In the genomic region with DNA sequence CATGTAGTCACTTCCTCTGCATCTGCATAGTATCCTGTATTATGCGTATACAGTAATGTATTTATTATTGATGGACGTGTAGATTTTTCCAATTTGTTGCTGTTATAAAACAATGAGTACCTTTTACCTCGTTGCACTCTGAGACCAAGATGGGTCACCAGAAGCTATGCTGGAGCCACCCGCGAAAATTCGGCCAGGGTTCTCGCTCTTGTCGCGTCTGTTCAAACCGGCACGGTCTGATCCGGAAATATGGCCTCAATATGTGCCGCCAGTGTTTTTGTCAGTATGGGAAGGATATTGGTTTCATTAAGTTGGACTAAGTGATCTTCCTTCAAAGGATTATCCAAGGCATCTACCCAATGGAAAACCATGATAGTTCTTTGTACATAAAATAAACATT, we compare ENCODE assay signal across 8 cellular contexts. TPM values are rescaled to one million over a fixed set of nuclear protein-coding genes. Genes with fewer than 3 reads are reported as not detected.
A peak's percentile ranks its signal among the peaks of the same experiment; 100 is the strongest.
DNase-seq lines count a peak whose midpoint lies in the region; FAIRE-seq and TF ChIP-seq lines count a peak whose summit lies in the region.

No MANE protein-coding gene starts in this region.

- in situ Hi-C loops in GM23248 (cut with MboI): no loop called here

- H3K27me3 ChIP-seq in GM23248 (replicated peaks; ENCODE audit: insufficient read depth): no peaks in the 10 kb centered on the region
- no peaks in the 10 kb centered on the region for H3K27me3 ChIP-seq in esophagus muscularis mucosa

- no peaks in the 10 kb centered on the region for H3K9me2 ChIP-seq in GM23248 (ENCODE audit: insufficient read depth)

- no peak overlapping the region for H2AFZ ChIP-seq in GM23248

- FAIRE-seq in H54 (lab: Jason Lieb, UNC): no peak

- H3K4me1 ChIP-seq in GM23248 (ENCODE audit: insufficient read depth) (peaks cover 37% of the 10 kb centered on the region), esophagus muscularis mucosa (peaks cover 51 to 76% (median 62%) of the 10 kb centered on the region in 4 donors)

- 0 out of 2 replicates have a peak, but pooled peaks cover 6% of the 10 kb centered on the region for H4K20me1 ChIP-seq in GM23248 (ENCODE audit: insufficient read depth)

- 7% methylated on average over 13 of the region's 13 CpGs for WGBS in GM23248 (ENCODE audit: low coverage in 1 of 2, low lambda C conversion rate in 2 of 2, missing lambda C conversion rate in 2 of 2), 2 experiments
- WGBS in esophagus muscularis mucosa: 19% methylated on average over 13 of the region's 13 CpGs

- H3K9ac ChIP-seq in GM23248: peak overlapping the region; percentile 98

- no peak for TF ChIP-seq EP300 in esophagus muscularis mucosa (IDR thresholded peaks at IDR 0.05)

- peaks cover 14% of the 10 kb centered on the region; the same call in 1 of the 2 replicates for H3F3A ChIP-seq in GM23248 (ENCODE audit: insufficient read depth)

- H3K9me3 ChIP-seq in GM23248 (ENCODE audit: low read depth): no peaks in the 10 kb centered on the region
- H3K9me3 ChIP-seq in esophagus muscularis mucosa: no peaks in the 10 kb centered on the region

- peaks cover 97% of the 10 kb centered on the region for H3K79me2 ChIP-seq in GM23248 (ENCODE audit: insufficient read depth)

- H3K36me3 ChIP-seq in GM23248 (ENCODE audit: low read depth): peaks cover 7% of the 10 kb centered on the region
- H3K36me3 ChIP-seq in esophagus muscularis mucosa: peaks cover 0 to 13% (median 10%) of the 10 kb centered on the region in 4 donors

- H3K4me3 ChIP-seq in GM23248 (peak overlapping the region; percentile 92), esophagus muscularis mucosa (peak overlapping the region; percentile 66 to 85 (median 76)), retinal pigment epithelial cell (ENCODE audit: low read length) (peak overlapping the region; percentile 98)

- DNase-seq in GM23248: peak; percentile 23
- peak; percentile 18 for DNase-seq in RPMI8226
- no peak for DNase-seq in esophagus muscularis mucosa (ENCODE audit: extremely low spot score)
- DNase-seq in retinal pigment epithelial cell (ENCODE audit: low read depth): no peak
- DNase-seq in NCI-H748 treated with DMSO at 0.1 percent for 48 hours (lab: John Stamatoyannopoulos, UW): no peak
- DNase-seq in H54 (ENCODE audit: insufficient read length, low spot score): no peak
- no peak for DNase-seq in superior temporal gyrus (ENCODE audit: extremely low spot score)
- no peak for DNase-seq in iPS-NIHi11 (ENCODE audit: low spot score)

- TF ChIP-seq POLR2A in esophagus muscularis mucosa (IDR thresholded peaks at IDR 0.05; ENCODE audit: low read depth) (no peak), H54 (IDR thresholded peaks at IDR 0.05; ENCODE audit: low read depth, low read length) (no peak)

- H3K4me2 ChIP-seq in GM23248 (ENCODE audit: unreplicated experiment): peak overlapping the region; percentile 95

- no peak for TF ChIP-seq CTCF in esophagus muscularis mucosa (IDR thresholded peaks at IDR 0.05)
- TF ChIP-seq CTCF in retinal pigment epithelial cell (conservative IDR thresholded peaks at IDR 0.05; ENCODE audit: low read depth, low read length): no peak

- intact Hi-C loops in esophagus muscularis mucosa (cut with DNase I): loop anchor here (10.0 kb wide), 1 partner anchor 204 kb away; the partner anchor contains the start of gene NAPEPLD

- H3K27ac ChIP-seq in GM23248 (peak overlapping the region; percentile 88; the same call in 1 of the 2 replicates), esophagus muscularis mucosa (replicated peaks in 1 of 4) (peak overlapping the region; percentile 83 to 91 (median 90))

RNA-seq across cellular contexts. Expression of gene PSMC2, which starts 1.0 kb away (rescaled TPM):
- 118 and 152 TPM in 2 replicates for total RNA-seq in GM23248 (2014; rRNA removed; shearing (Covaris generic))
- polyA plus RNA-seq in GM23248 (2016; fragmentation: Nextera tagmentation; extraction: Ambion mirVana): 173 and 187 TPM in 2 replicates
- total RNA-seq in esophagus muscularis mucosa: 100 to 1,000 TPM; 108 to 129 (median 116) TPM

RNA-seq across cellular contexts. Expression of gene DNAJC2, which starts 3.9 kb away (rescaled TPM):
- total RNA-seq in GM23248 (2014; rRNA removed; shearing (Covaris generic)): 17.8 and 19.3 TPM in 2 replicates
- polyA plus RNA-seq in GM23248 (2016; fragmentation: Nextera tagmentation; extraction: Ambion mirVana): 36.6 and 38.4 TPM in 2 replicates
- total RNA-seq in esophagus muscularis mucosa: 10 to 100 TPM; 10.1 to 15.9 (median 10.3) TPM

RNA-seq across cellular contexts. Expression of gene PMPCB, which starts 51.2 kb away (rescaled TPM):
- 61.7 and 80.7 TPM in 2 replicates for total RNA-seq in GM23248 (2014; rRNA removed; shearing (Covaris generic))
- polyA plus RNA-seq in GM23248 (2016; fragmentation: Nextera tagmentation; extraction: Ambion mirVana): 48.7 and 56.9 TPM in 2 replicates
- total RNA-seq in esophagus muscularis mucosa: 10 to 100 TPM; 48.9 to 59.6 (median 50.6) TPM

Comparison
In these comparisons a context has a peak if more than half of its experiments do, and no peak if none do; other contexts are left out.
1. DNase-seq: peak in GM23248 (single experiment) and RPMI8226 (single experiment); none in esophagus muscularis mucosa (single experiment), retinal pigment epithelial cell (single experiment), NCI-H748 treated with DMSO at 0.1 percent for 48 hours (single experiment), H54 (single experiment), superior temporal gyrus (single experiment) and iPS-NIHi11 (single experiment).
2. Peak in every context shown above with its lines, with median percentiles within 50 percentile points of each other: H3K4me3 ChIP-seq.